In the genomic region with DNA sequence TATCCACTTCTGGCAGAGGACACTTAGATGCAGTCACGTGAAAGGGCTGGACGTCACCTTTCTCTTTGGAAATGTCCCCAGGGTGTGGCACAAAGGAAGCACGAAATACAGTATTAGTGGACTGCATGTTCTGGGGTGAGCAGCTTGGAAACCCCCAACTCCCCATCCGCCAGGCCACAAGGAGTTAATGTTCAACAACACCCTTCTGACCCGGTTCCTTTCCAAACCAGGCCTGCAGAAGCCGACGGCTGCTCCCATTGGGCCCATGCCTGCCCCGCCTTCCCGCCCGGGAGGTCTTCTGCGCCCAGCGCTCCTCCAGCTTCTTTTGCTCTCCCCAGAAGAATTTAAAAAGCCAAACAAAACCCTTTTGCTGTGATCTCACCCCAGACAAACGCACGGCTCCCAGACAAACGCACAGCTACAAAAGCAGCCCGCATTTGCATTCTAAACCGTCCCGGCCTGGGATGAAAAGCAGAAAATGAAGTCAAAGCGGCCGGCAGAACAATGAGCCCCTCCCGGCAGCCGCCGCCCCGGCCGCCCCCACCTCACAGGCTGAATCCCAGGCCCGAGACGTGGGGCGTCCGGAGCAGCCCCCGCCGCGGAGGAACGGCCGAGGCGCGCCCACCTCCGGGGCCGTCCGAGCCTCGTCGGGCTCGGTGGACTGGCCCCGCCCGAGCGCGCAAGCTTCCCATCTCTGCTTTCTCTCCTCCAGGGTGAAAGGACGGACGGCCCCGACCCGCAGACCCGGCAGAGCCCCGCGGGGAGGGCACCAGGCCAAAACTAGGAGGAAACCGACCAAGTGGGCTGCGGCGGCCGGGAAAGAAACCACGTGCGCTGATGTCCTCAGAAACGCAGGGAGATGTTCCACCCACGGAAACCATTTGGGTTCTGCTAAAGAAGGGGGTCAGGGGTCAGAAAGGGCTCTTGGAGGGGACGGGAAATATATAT, we compare ENCODE assay signal across 7 cellular contexts.
DNase-seq lines count a peak whose midpoint lies in the region; ATAC-seq, FAIRE-seq and TF ChIP-seq lines count a peak whose summit lies in the region.

No MANE protein-coding gene starts in this region.

- peak; percentile 63 for ATAC-seq in HG02678 (IDR thresholded peaks at IDR 0.05; ENCODE audit: unreplicated experiment)

- no peak for FAIRE-seq in kidney (lab: Jason Lieb, UNC)

- H3K9me3 ChIP-seq in kidney (ENCODE audit: control insufficient read depth in 1 of 2, low read length in 2 of 2) = no peaks in the 10 kb centered on the region

- H3K27ac ChIP-seq in kidney (ENCODE audit: low read depth in 2 of 2, low read length in 2 of 2) = peak overlapping the region; percentile 90 to 94

- intact Hi-C loops in kidney (cut with DNase I) = no loop called here

- no peak for TF ChIP-seq CTCF in kidney (IDR thresholded peaks at IDR 0.05; ENCODE audit: borderline replicate concordance, extremely low read depth, insufficient read depth)

- peaks cover 6 to 7% of the 10 kb centered on the region in 2 donors for H3K4me1 ChIP-seq in kidney (ENCODE audit: control insufficient read depth in 1 of 2, insufficient read depth in 1 of 2, low read depth in 1 of 2, low read length in 2 of 2)

- H3K9ac ChIP-seq in kidney (ENCODE audit: low read length in 2 of 2) = peak overlapping the region; percentile 37 to 47

- H3K4me3 ChIP-seq in kidney (ENCODE audit: low read length in 2 of 2) = peak overlapping the region; percentile 60

- DNase-seq in cerebellum (ENCODE audit: low spot score) = peak; percentile 20
- peak; percentile 93 for DNase-seq in kidney
- peak; percentile 18 for DNase-seq in smooth muscle cell of the brain vasculature (ENCODE audit: low read depth, low spot score)
- no peak for DNase-seq in NCI-H1436 treated with DMSO at 0.1 percent for 48 hours (lab: John Stamatoyannopoulos, UW)
- no peak for DNase-seq in NCI-H345 treated with DMSO at 0.1 percent for 48 hours (lab: John Stamatoyannopoulos, UW; ENCODE audit: unreplicated experiment)
- no peak for DNase-seq in A172 (ENCODE audit: low spot score)

- no peaks in the 10 kb centered on the region for H3K36me3 ChIP-seq in kidney (ENCODE audit: control insufficient read depth in 1 of 2, insufficient read depth in 2 of 2, low read length in 2 of 2)

Comparison
In these comparisons a context has a peak if more than half of its experiments do, and no peak if none do; other contexts are left out.
1. DNase-seq: peak in cerebellum (single experiment), kidney (single experiment) and smooth muscle cell of the brain vasculature (single experiment); none in NCI-H1436 treated with DMSO at 0.1 percent for 48 hours (single experiment), NCI-H345 treated with DMSO at 0.1 percent for 48 hours (single experiment) and A172 (single experiment).